25 cellular contexts compared by ENCODE assay signal in genomic region chr18:27124196-27124595, GRCh38.
DNase-seq lines count a peak whose midpoint lies in the region; FAIRE-seq and TF ChIP-seq lines count a peak whose summit lies in the region.
"Had no signal": no experiment of that assay in that cellular context is flagged by ENCODE, and none has a peak within 500 bp of the region (broad histone marks: within the 10 kb centered on the region; RNA-seq: fewer than 3 reads in every experiment).

No MANE protein-coding gene starts in this region.

- H3K79me1 ChIP-seq in H9 (ENCODE audit: insufficient read depth, low read depth, low read length, poor library complexity, severe bottlenecking), result no peaks in the 10 kb centered on the region
- no peaks in the 10 kb centered on the region for H3K79me1 ChIP-seq in H1 (ENCODE audit: low read depth, low read length)

- H3K9me3 ChIP-seq in H9 (ENCODE audit: control insufficient read depth, low read depth, low read length), result no peaks in the 10 kb centered on the region
- H3K9me3 ChIP-seq in HUES64 (ENCODE audit: insufficient read depth, low read depth, low read length), result no peaks in the 10 kb centered on the region
- no peaks in the 10 kb centered on the region for H3K9me3 ChIP-seq in H1 (ENCODE audit: insufficient read depth in 2 of 2, low read depth in 1 of 2, low read length in 1 of 2)
- no peaks in the 10 kb centered on the region for H3K9me3 ChIP-seq in iPS-20b (ENCODE audit: insufficient read depth, low read depth, low read length)
- H3K9me3 ChIP-seq in spleen, result no peaks in the 10 kb centered on the region
- H3K9me3 ChIP-seq: A549; BE2C; BLaER1 treated with 17β-estradiol and CSF1 and Interleukin-3, amounts not matched to agents 10 nM and 100 nM had no signal

- H2BK5ac ChIP-seq in H9 (ENCODE audit: insufficient read length, low read length) (no peak overlapping the region), H1 (ENCODE audit: low read depth, low read length) (no peak overlapping the region)

- H3K79me2 ChIP-seq in H9 (ENCODE audit: insufficient read depth, low read length) (no peaks in the 10 kb centered on the region), H1 (ENCODE audit: control insufficient read depth in 1 of 2, insufficient read depth in 2 of 2, low read length in 2 of 2) (no peaks in the 10 kb centered on the region)

- H2BK20ac ChIP-seq in H9 (ENCODE audit: low read depth, low read length, poor library complexity, severe bottlenecking) (no peak overlapping the region), H1 (ENCODE audit: low read length) (no peak overlapping the region)

- H3K4me1 Mint-ChIP-seq in H9, result peaks cover 27 to 29% of the 10 kb centered on the region in 2 experiments
- H3K4me1 Mint-ChIP-seq: CD14-positive monocyte; CD8-positive, alpha-beta memory T cell had no signal

- H3K56ac ChIP-seq in H9 (ENCODE audit: insufficient read length, low read depth, low read length) (no peak overlapping the region), H1 (replicated peaks; ENCODE audit: insufficient read length, low read depth, low read length) (no peak overlapping the region)

- no peaks in the 10 kb centered on the region; a peak in 1 of 7 replicates for H3K36me3 Mint-ChIP-seq in H9 (ENCODE audit: insufficient read depth in 1 of 3, low read depth in 3 of 3)
- H3K36me3 Mint-ChIP-seq: CD14-positive monocyte; CD8-positive, alpha-beta memory T cell had no signal

- H4K20me1 ChIP-seq in H9 (ENCODE audit: control insufficient read depth, insufficient read depth, insufficient read length), result no peaks in the 10 kb centered on the region
- no peaks in the 10 kb centered on the region for H4K20me1 ChIP-seq in H1 (replicated peaks in 1 of 2; ENCODE audit: control insufficient read depth in 1 of 2, insufficient read depth in 2 of 2, low read length in 2 of 2)
- H4K20me1 ChIP-seq: BLaER1 treated with 17β-estradiol and CSF1 and Interleukin-3, amounts not matched to agents 10 nM and 100 nM had no signal

- H3K4ac ChIP-seq in H9 (ENCODE audit: low read depth, low read length), result no peak overlapping the region
- H3K4ac ChIP-seq in H1 (replicated peaks; ENCODE audit: insufficient read length, low read depth, low read length), result no peak overlapping the region

- H3K9ac ChIP-seq in H9 (ENCODE audit: extremely low read depth, insufficient read length, low read length), result no peak overlapping the region
- H3K9ac ChIP-seq in HUES64 (ENCODE audit: low read depth, low read length), result no peak overlapping the region
- H3K9ac ChIP-seq in H1 (replicated peaks in 1 of 4; ENCODE audit: extremely low read depth in 1 of 4, low read depth in 3 of 4, low read length in 3 of 4), result no peak overlapping the region
- H3K9ac ChIP-seq in iPS-20b (ENCODE audit: low read depth, low read length), result peak overlapping the region; percentile 28; the same call in 1 of the 2 replicates
- H3K9ac ChIP-seq: BLaER1 treated with 17β-estradiol and CSF1 and Interleukin-3, amounts not matched to agents 10 nM and 100 nM; GM23248 had no signal

- H2BK120ac ChIP-seq in H9 (ENCODE audit: low read depth, low read length, poor library complexity, severe bottlenecking) (no peak overlapping the region), H1 (replicated peaks; ENCODE audit: low read depth, low read length) (no peak overlapping the region)

- POLR2A ChIA-PET in H1 (lab: Charles Lee; ENCODE audit: partially characterized antibody), result no interaction called here

- WGBS in H9 (ENCODE audit: extremely low coverage, insufficient read length, low lambda C conversion rate), result no CpG with 5 or more reads among the region's 1 CpG
- WGBS in HUES64, result 47% methylated on average over 1 of the region's 1 CpG
- WGBS in H1 (ENCODE audit: extremely low coverage in 1 of 2, insufficient coverage in 1 of 2, insufficient read length in 1 of 2, insufficient replicate concordance in 2 of 2, low coverage in 1 of 2, low lambda C conversion rate in 2 of 2, missing lambda C conversion rate in 1 of 2), 2 experiments, result 0% methylated on average over 1 of the region's 1 CpG; no CpG with 5 or more reads in 1 of the 2 experiments
- 27 to 45% (median 43%) methylated on average over 1 of the region's 1 CpG for WGBS in spleen, 5 donors

- no peak overlapping the region for H2AK5ac ChIP-seq in H9 (ENCODE audit: insufficient read length, low read length)
- H2AK5ac ChIP-seq in H1 (ENCODE audit: low read depth, low read length), result no peak overlapping the region

- TF ChIP-seq POLR2A in H1 (IDR thresholded peaks at IDR 0.05; ENCODE audit: control extremely low read depth in 1 of 2, low read depth in 2 of 2, low read length in 2 of 2) (no peak), spleen (IDR thresholded peaks at IDR 0.05) (no peak)

- H4K91ac ChIP-seq in H9 (ENCODE audit: insufficient read length, low read depth, low read length), result no peak overlapping the region
- no peak overlapping the region for H4K91ac ChIP-seq in H1 (replicated peaks; ENCODE audit: insufficient read length, low read length)

- no peak overlapping the region for H2AFZ ChIP-seq in H9 (ENCODE audit: low read length)
- H2AFZ ChIP-seq in H1 (ENCODE audit: low read length), result no peak overlapping the region
- H2AFZ ChIP-seq: GM23248 had no signal

- no peak overlapping the region for H2BK15ac ChIP-seq in H9 (ENCODE audit: low read depth, low read length)
- H2BK15ac ChIP-seq in H1 (ENCODE audit: low read length), result no peak overlapping the region

- intact Hi-C loops in spleen (cut with DNase I; ENCODE audit: low total_unique reads), result no loop called here

- H3K4me2 ChIP-seq in H9 (ENCODE audit: insufficient read depth, insufficient read length, low read length) (peak overlapping the region; percentile 35), H1 (ENCODE audit: insufficient read depth in 1 of 2, low read depth in 2 of 2, low read length in 2 of 2) (peak overlapping the region; percentile 24 to 28; a peak in 3 of 4 replicates)
- H3K4me2 ChIP-seq: A549; BLaER1 treated with 17β-estradiol and CSF1 and Interleukin-3, amounts not matched to agents 10 nM and 100 nM had no signal

- H3K4me1 ChIP-seq in H9 (ENCODE audit: insufficient read depth, low read length), result peaks cover 10% of the 10 kb centered on the region; the same call in 1 of the 2 replicates
- peaks cover 29% of the 10 kb centered on the region for H3K4me1 ChIP-seq in HUES64 (ENCODE audit: insufficient read depth, low read length)
- peaks cover 0 to 15% (median 5%) of the 10 kb centered on the region in 4 experiments; a peak in 5 of 7 replicates for H3K4me1 ChIP-seq in H1 (replicated peaks in 1 of 4; ENCODE audit: control insufficient read depth in 3 of 4, insufficient read depth in 4 of 4, low read length in 3 of 4)
- peaks cover 21% of the 10 kb centered on the region; the same call in 1 of the 2 replicates for H3K4me1 ChIP-seq in iPS-20b (ENCODE audit: insufficient read depth, low read length)
- H3K4me1 ChIP-seq in spleen, result no peaks in the 10 kb centered on the region
- H3K4me1 ChIP-seq: A549; BE2C; BLaER1 treated with 17β-estradiol and CSF1 and Interleukin-3, amounts not matched to agents 10 nM and 100 nM had no signal

- H3K27ac ChIP-seq in H9 (ENCODE audit: insufficient read length, low read depth, low read length) (peak overlapping the region; percentile 80), HUES64 (ENCODE audit: low read depth, low read length) (peak overlapping the region; percentile 34; the same call in 1 of the 2 replicates), H1 (ENCODE audit: low read depth, low read length) (no peak overlapping the region), iPS-20b (ENCODE audit: low read length) (no peak overlapping the region), spleen (no peak overlapping the region)
- H3K27ac ChIP-seq: A549; BLaER1 treated with 17β-estradiol and CSF1 and Interleukin-3, amounts not matched to agents 10 nM and 100 nM; GM23248 had no signal

- no peaks in the 10 kb centered on the region for H3K9me3 Mint-ChIP-seq in H9
- H3K9me3 Mint-ChIP-seq: CD4-positive, alpha-beta T cell had no signal

- no peak for TF ChIP-seq RAD21 in H1 (IDR thresholded peaks at IDR 0.05 in 1 of 2, conservative IDR thresholded peaks at IDR 0.05 in 1 of 2; ENCODE audit: low read depth in 2 of 2, low read length in 2 of 2)

- H4K5ac ChIP-seq in H9 (ENCODE audit: insufficient read length, low read depth, low read length) (no peak overlapping the region), H1 (ENCODE audit: insufficient read length, low read depth, low read length) (no peak overlapping the region)

- peak overlapping the region in 1 of 2 experiments; percentile 35; a peak in 1 of 5 replicates for H3K4me3 Mint-ChIP-seq in H9
- H3K4me3 Mint-ChIP-seq: CD14-positive monocyte; CD4-positive, alpha-beta T cell; CD8-positive, alpha-beta memory T cell had no signal

- no peaks in the 10 kb centered on the region for H3K27me3 ChIP-seq in H9 (ENCODE audit: insufficient read depth, low read length)
- no peaks in the 10 kb centered on the region for H3K27me3 ChIP-seq in HUES64 (ENCODE audit: insufficient read depth, low read length)
- peaks cover 0 to 1% (median 0%) of the 10 kb centered on the region in 4 experiments; a peak in 1 of 7 replicates for H3K27me3 ChIP-seq in H1 (replicated peaks in 1 of 4; ENCODE audit: control insufficient read depth in 3 of 4, extremely low read depth in 1 of 4, insufficient read depth in 3 of 4, low read length in 3 of 4)
- H3K27me3 ChIP-seq in iPS-20b (ENCODE audit: insufficient read depth, low read length), result no peaks in the 10 kb centered on the region
- no peaks in the 10 kb centered on the region for H3K27me3 ChIP-seq in spleen (replicated peaks in 1 of 7)
- H3K27me3 ChIP-seq: BE2C; BLaER1 treated with 17β-estradiol and CSF1 and Interleukin-3, amounts not matched to agents 10 nM and 100 nM had no signal

- no peaks in the 10 kb centered on the region for H3K36me3 ChIP-seq in HUES64 (ENCODE audit: insufficient read depth, low read length)
- no peaks in the 10 kb centered on the region for H3K36me3 ChIP-seq in H1 (ENCODE audit: control insufficient read depth in 2 of 4, insufficient read depth in 4 of 4, low read length in 3 of 4)
- H3K36me3 ChIP-seq in iPS-20b (ENCODE audit: insufficient read depth, low read depth, low read length), result no peaks in the 10 kb centered on the region
- no peaks in the 10 kb centered on the region for H3K36me3 ChIP-seq in spleen
- H3K36me3 ChIP-seq: BE2C; BLaER1 treated with 17β-estradiol and CSF1 and Interleukin-3, amounts not matched to agents 10 nM and 100 nM had no signal

- H3K4me3 ChIP-seq in HUES64 (ENCODE audit: low read length), result peak overlapping the region; percentile 7; the same call in 1 of the 2 replicates
- peak overlapping the region in 1 of 4 experiments; percentile 17; a peak in 1 of 8 replicates for H3K4me3 ChIP-seq in H1 (ENCODE audit: extremely low read depth in 1 of 4, insufficient read depth in 2 of 4, low read depth in 3 of 4, low read length in 4 of 4)
- H3K4me3 ChIP-seq in iPS-20b (ENCODE audit: low read length), result peak overlapping the region; percentile 47; the same call in 1 of the 2 replicates
- no peak overlapping the region for H3K4me3 ChIP-seq in spleen
- H3K4me3 ChIP-seq: A549; BLaER1 treated with 17β-estradiol and CSF1 and Interleukin-3, amounts not matched to agents 10 nM and 100 nM; GM23248 had no signal

- TF ChIP-seq CTCF in H9 (conservative IDR thresholded peaks at IDR 0.05), result no peak
- no peak for TF ChIP-seq CTCF in H1 (IDR thresholded peaks at IDR 0.05; ENCODE audit: control extremely low read depth in 1 of 3, insufficient read depth in 1 of 3, low read depth in 1 of 3, low read length in 3 of 3)
- TF ChIP-seq CTCF in spleen (IDR thresholded peaks at IDR 0.05 in 8 of 11, conservative IDR thresholded peaks at IDR 0.05 in 3 of 11), result no peak

- H3K23ac ChIP-seq in H9 (ENCODE audit: insufficient read length, low read depth, low read length) (no peak overlapping the region), H1 (ENCODE audit: insufficient read length) (no peak overlapping the region)

- no peaks in the 10 kb centered on the region for H3K23me2 ChIP-seq in H9 (ENCODE audit: insufficient read length, low read depth, low read length, poor library complexity, severe bottlenecking)
- H3K23me2 ChIP-seq in H1 (ENCODE audit: low read depth, low read length), result no peaks in the 10 kb centered on the region

- H3K14ac ChIP-seq in H9 (ENCODE audit: insufficient read depth, low read length) (no peak overlapping the region), H1 (ENCODE audit: insufficient read length) (no peak overlapping the region)

- no peaks in the 10 kb centered on the region for H3K27me3 Mint-ChIP-seq in H9 (ENCODE audit: low read depth)
- H3K27me3 Mint-ChIP-seq: CD4-positive, alpha-beta T cell; CD8-positive, alpha-beta memory T cell had no signal

- no peak for TF ChIP-seq EP300 in H1 (IDR thresholded peaks at IDR 0.05; ENCODE audit: borderline replicate concordance in 1 of 2, low read depth in 2 of 2, low read length in 2 of 2)

- CTCF ChIA-PET in H1 (lab: Charles Lee; ENCODE audit: partially characterized antibody), result interaction anchor here (0.9 kb wide), 1 partner anchor 10 kb away, joined by 3 read pairs; no protein-coding TSS in a partner anchor

- peak; percentile 45 for FAIRE-seq in H1 (lab: Jason Lieb, UNC)
- FAIRE-seq: A549, G401.6, GM12892, GM19239, H54 had no signal

- no peak for DNase-seq in H9
- DNase-seq in H1 (ENCODE audit: low read depth in 1 of 2, low spot score in 2 of 2), result no peak
- no peak for DNase-seq in spleen
- no peak for DNase-seq in NCI-H1694 treated with DMSO at 0.1 percent for 48 hours (lab: John Stamatoyannopoulos, UW)
- no peak for DNase-seq in COR-L47 (lab: John Stamatoyannopoulos, UW)
- DNase-seq: 8988T; ACHN; AML-193; BE2C; Calu3; CD4-positive, alpha-beta T cell; CD8-positive, alpha-beta memory T cell; DMS53; DMS79 treated with DMSO at 0.1 percent for 48 hours; GM23248; HCEC 1CT had no signal

- H3K18ac ChIP-seq in H9 (ENCODE audit: insufficient read length, low read depth, low read length) (no peak overlapping the region), H1 (ENCODE audit: extremely low read depth, low read length) (no peak overlapping the region)

- H3K27ac Mint-ChIP-seq in H9, result peak overlapping the region in 2 of 3 experiments; percentile 33 to 71; a peak in 3 of 7 replicates
- H3K27ac Mint-ChIP-seq: CD14-positive monocyte; CD4-positive, alpha-beta T cell; CD8-positive, alpha-beta memory T cell had no signal

- no peak overlapping the region for H3T11ph ChIP-seq in H9 (ENCODE audit: low read length)

- no peak overlapping the region for H2BK12ac ChIP-seq in H9 (ENCODE audit: insufficient read length, low read depth, low read length)
- H2BK12ac ChIP-seq in H1 (ENCODE audit: low read depth, low read length), result no peak overlapping the region

- H4K8ac ChIP-seq in H9 (replicated peaks; ENCODE audit: insufficient read length, low read depth, low read length) (no peak overlapping the region), H1 (ENCODE audit: extremely low read depth, insufficient read depth, low read length) (no peak overlapping the region)

Comparison
In these comparisons a context has a peak if more than half of its experiments do, and no peak if none do; other contexts are left out.
1. H3K27ac ChIP-seq: peak in H9 (single experiment) and HUES64 (single experiment); none in H1 (single experiment), iPS-20b (single experiment) and spleen (0 of 8).
2. H3K4me3 ChIP-seq: peak in HUES64 (single experiment) and iPS-20b (single experiment); none in spleen (0 of 8).